ENCODE assay signal across 13 cellular contexts in the genomic region with DNA sequence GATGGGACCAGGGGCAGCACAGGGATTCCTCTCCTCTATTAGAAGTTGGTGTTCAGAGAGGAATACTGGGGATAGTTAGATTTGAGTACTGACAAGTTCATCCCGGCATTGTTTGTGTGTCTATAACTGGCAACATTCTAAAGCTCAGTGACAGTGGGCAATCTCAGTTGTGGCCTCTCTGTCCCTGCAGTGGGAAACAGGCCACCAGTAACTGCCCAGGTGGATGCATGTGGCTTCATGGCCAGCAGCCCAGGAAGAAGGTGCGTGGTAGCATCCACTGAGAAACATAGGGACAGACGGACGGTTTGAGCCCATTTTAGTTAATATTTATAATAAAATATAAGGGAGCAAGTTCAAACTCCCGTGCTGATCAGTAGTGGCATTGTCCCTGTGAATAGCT.
"Had no signal": no experiment of that assay in that cellular context is flagged by ENCODE, and none has a peak within 500 bp of the region (broad histone marks: within the 10 kb centered on the region; RNA-seq: fewer than 3 reads in every experiment).

No MANE protein-coding gene starts in this region.

- DNase-seq: activated CD4-positive, alpha-beta T cell treated with anti-CD3 and anti-CD28 coated beads for 4 hours; activated CD8-positive, alpha-beta memory T cell treated with anti-CD3 and anti-CD28 coated beads, Interleukin-2, amount 50 U/mL, for 48 hours; activated CD8-positive, alpha-beta T cell treated with anti-CD3 and anti-CD28 coated beads, Interleukin-2, amount 10 ng/mL, durations not matched to agents 7 days and 5 days; activated naive CD8-positive, alpha-beta T cell treated with anti-CD3 and anti-CD28 coated beads, Interleukin-2, amount 50 U/mL, for 24 hours; glutamatergic neuron; left lung; SJCRH30; T1000; transverse colon had no signal

- ATAC-seq: activated CD8-positive, alpha-beta T cell treated with anti-CD3 and anti-CD28 coated beads, Interleukin-2, amount 10 ng/mL, durations not matched to agents 7 days and 5 days; activated naive CD8-positive, alpha-beta T cell treated with anti-CD3 and anti-CD28 coated beads, Interleukin-2, amount 50 U/mL, for 24 hours; esophagus mucosa; stimulated activated memory B cell treated with anti-CD40 and anti-IgM and Interleukin-4, amounts not matched to agents 10 μg/mL and 1 μg/mL and 100 μg/mL, for 72 hours had no signal

- H3K27me3 ChIP-seq: cardiac muscle cell, SJCRH30, transverse colon had no signal

- H3K27ac ChIP-seq: cardiac muscle cell, SJCRH30, transverse colon had no signal

- H3K9me3 ChIP-seq: left lung, SJCRH30, transverse colon had no signal

- H3K4me3 ChIP-seq: cardiac muscle cell, left lung, SJCRH30, smooth muscle cell, transverse colon had no signal
